ENCODE assay signal across 17 cellular contexts in the genomic region with DNA sequence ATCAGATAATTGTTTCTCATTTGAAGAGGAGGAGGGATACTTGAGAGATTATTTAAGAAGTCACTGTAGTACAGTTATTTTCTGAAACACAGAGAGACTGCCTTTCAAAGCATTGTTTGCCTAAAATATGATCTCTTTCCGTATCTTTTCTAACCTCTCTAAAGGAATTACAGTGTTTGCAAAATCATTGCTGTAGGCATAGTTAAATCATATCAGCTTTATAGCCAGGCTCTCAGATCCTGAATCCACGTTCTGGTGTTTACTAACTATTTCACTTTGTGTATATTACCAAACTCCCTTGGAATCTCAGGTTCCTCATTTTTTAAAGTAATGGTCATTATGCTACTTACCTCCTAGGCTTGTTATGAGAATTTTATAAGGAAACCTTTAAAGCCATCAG.
"Had no signal": no experiment of that assay in that cellular context is flagged by ENCODE, and none has a peak within 500 bp of the region (broad histone marks: within the 10 kb centered on the region; RNA-seq: fewer than 3 reads in every experiment).

No MANE protein-coding gene starts in this region.

- H3K4me1 ChIP-seq: heart right ventricle, left ventricle myocardium inferior, parathyroid adenoma, right lobe of liver, vagina had no signal

- H3K79me2 ChIP-seq: parathyroid adenoma had no signal

- ATAC-seq: effector memory CD8-positive, alpha-beta T cell; heart right ventricle; right lobe of liver had no signal

- FAIRE-seq: small intestine, TTC549 had no signal

- DNase-seq: activated CD4-positive, alpha-beta T cell treated with anti-CD3 and anti-CD28 coated beads, Interleukin-2, amount 50 U/mL, for 48 hours; amniotic stem cell; effector memory CD8-positive, alpha-beta T cell; erythroblast; heart right ventricle; kidney glomerular epithelial cell; left ventricle myocardium inferior; naive B cell; right lobe of liver; small intestine; stimulated activated CD4-positive, alpha-beta T cell treated with anti-CD3 and anti-CD28 coated beads, Interleukin-15, amount 100 ng/mL, for 24 hours; stimulated activated CD4-positive, alpha-beta T cell treated with anti-CD3 and anti-CD28 coated beads, Interleukin-2, amount 100 ng/mL, for 48 hours had no signal

- H3K36me3 ChIP-seq: cardiac muscle cell, heart right ventricle, left ventricle myocardium inferior, right lobe of liver, tibial nerve, vagina had no signal

- H3K27ac ChIP-seq: cardiac muscle cell, heart right ventricle, left ventricle myocardium inferior, parathyroid adenoma, right lobe of liver, tibial nerve, vagina had no signal

- H3K9ac ChIP-seq: parathyroid adenoma had no signal

- H3K27me3 ChIP-seq: cardiac muscle cell, heart right ventricle, right lobe of liver, tibial nerve, vagina had no signal

- H2AFZ ChIP-seq: parathyroid adenoma had no signal

- H3K4me3 ChIP-seq: cardiac muscle cell, heart right ventricle, left ventricle myocardium inferior, right lobe of liver, tibial nerve, vagina had no signal

- H3K9me3 ChIP-seq: right lobe of liver, vagina had no signal
